Comparison of ENCODE assay signal across 10 cellular contexts in the genomic region with DNA sequence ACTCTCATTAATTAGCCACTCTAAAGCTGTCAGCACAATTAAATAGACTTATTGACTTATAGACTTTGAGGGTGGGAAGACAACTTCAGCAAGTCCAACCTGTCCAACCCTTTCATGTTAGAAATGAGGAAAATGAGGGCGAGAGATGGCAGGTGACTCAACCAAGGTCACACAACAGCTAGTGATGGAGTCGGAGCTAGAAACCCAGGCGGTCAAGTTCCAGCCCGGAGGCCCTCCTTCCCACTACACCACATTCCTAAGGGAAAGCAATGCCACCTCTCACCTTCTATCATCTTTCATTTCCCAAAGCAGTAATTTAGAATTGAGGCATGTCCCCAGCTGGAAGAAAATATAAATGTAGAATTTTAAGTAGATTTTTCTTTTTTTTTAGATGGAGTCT. TPM values are rescaled to one million over a fixed set of nuclear protein-coding genes. Genes with fewer than 3 reads are reported as not detected.
"Had no signal": no experiment of that assay in that cellular context is flagged by ENCODE, and none has a peak within 500 bp of the region (broad histone marks: within the 10 kb centered on the region; RNA-seq: fewer than 3 reads in every experiment).

No MANE protein-coding gene starts in this region.

- H2AFZ ChIP-seq: GM23248 had no signal

- H3K9me3 Mint-ChIP-seq: HFFc6 had no signal

- H3K27ac Mint-ChIP-seq: HFFc6 had no signal

- H3K4me3 Mint-ChIP-seq: HFFc6 had no signal

- H3K36me3 ChIP-seq: HAP-1 had no signal

- ATAC-seq: HCT116, K562 had no signal

- H3K4me3 ChIP-seq: GM23248, HAP-1, K562 had no signal

- H3K27ac ChIP-seq: GM23248 had no signal

- H3K9ac ChIP-seq: GM23248 had no signal

- H3K4me1 ChIP-seq: HAP-1 had no signal

- DNase-seq: GM23248, H7, HFFc6, IMR-90, KG1 had no signal

- H3K9me3 ChIP-seq: HAP-1 had no signal

RNA-seq across cellular contexts. Expression of a gene that starts 28.7 kb away (rescaled TPM):
- total RNA-seq: GM23248, H4, HFFc6, HT-29, IMR-90, K562 had no signal
- polyA plus RNA-seq: GM23248, IMR-90, K562 had no signal
